Comparison of ENCODE assay signal across 20 cellular contexts in the genomic region with DNA sequence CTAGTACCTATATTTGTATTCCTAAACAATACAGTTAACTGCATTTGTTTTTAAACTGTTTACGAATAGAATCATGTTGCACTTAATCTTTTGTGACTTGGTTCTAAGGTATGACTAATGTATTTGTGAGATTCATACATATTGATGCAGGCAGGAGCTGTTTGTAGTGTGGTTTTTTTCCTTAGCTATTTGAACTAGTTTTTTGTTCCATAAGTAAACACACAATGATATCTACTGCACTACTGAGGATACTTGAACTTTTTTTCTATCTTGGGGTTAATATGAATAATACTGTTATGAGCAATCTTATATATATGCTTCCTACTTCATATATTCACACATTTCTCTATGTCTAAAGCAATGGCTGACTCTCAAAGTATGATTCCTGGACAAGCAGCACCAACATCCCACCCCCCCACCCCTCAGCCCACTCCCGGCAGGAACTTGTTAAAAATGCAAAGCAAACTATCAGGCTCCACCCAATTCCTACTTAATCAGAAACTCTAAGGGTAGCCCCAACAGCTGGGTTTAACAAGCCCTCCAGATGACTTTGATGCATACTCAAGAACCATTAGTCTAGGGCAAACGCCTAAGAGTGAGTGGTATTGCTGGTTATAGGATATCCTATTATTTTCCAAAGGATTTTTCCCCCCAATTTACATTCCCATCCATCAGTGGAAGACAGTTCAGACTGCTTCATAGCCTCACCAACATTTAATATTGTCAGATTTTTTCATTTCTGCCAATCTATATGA. TPM values are rescaled to one million over a fixed set of nuclear protein-coding genes. Genes with fewer than 3 reads are reported as not detected.
DNase-seq lines count a peak whose midpoint lies in the region; ATAC-seq, FAIRE-seq and TF ChIP-seq lines count a peak whose summit lies in the region.
"Had no signal": no experiment of that assay in that cellular context is flagged by ENCODE, and none has a peak within 500 bp of the region (broad histone marks: within the 10 kb centered on the region; RNA-seq: fewer than 3 reads in every experiment).

No MANE protein-coding gene starts in this region.

- H3K4me3 Mint-ChIP-seq in activated naive CD8-positive, alpha-beta T cell treated with anti-CD3 and anti-CD28 coated beads, Interleukin-2, amount 50 U/mL, for 24 hours, result no peak overlapping the region
- no peak overlapping the region for H3K4me3 Mint-ChIP-seq in activated naive CD8-positive, alpha-beta T cell treated with anti-CD3 and anti-CD28 coated beads for 36 hours
- no peak overlapping the region for H3K4me3 Mint-ChIP-seq in stimulated activated effector memory CD8-positive, alpha-beta T cell treated with anti-CD3 and anti-CD28 coated beads, Interleukin-12 subunit alpha, Interleukin-12 subunit beta, amount 100 ng/mL, for 72 hours
- H3K4me3 Mint-ChIP-seq: nephron progenitor cell, T-cell had no signal

- TF ChIP-seq CTCF in bronchial epithelial cell (IDR thresholded peaks at IDR 0.05; ENCODE audit: insufficient read depth, low read length, severe bottlenecking) (no peak), GM20000 (IDR thresholded peaks at IDR 0.05; ENCODE audit: extremely low read depth, missing control alignments) (no peak)

- H3K9me3 Mint-ChIP-seq in activated naive CD8-positive, alpha-beta T cell treated with anti-CD3 and anti-CD28 coated beads, Interleukin-2, amount 50 U/mL, for 24 hours, result peaks cover 8% of the 10 kb centered on the region
- peaks cover 6% of the 10 kb centered on the region for H3K9me3 Mint-ChIP-seq in activated naive CD8-positive, alpha-beta T cell treated with anti-CD3 and anti-CD28 coated beads for 36 hours
- no peaks in the 10 kb centered on the region for H3K9me3 Mint-ChIP-seq in stimulated activated effector memory CD8-positive, alpha-beta T cell treated with anti-CD3 and anti-CD28 coated beads, Interleukin-12 subunit alpha, Interleukin-12 subunit beta, amount 100 ng/mL, for 72 hours

- ATAC-seq in activated naive CD8-positive, alpha-beta T cell treated with anti-CD3 and anti-CD28 coated beads, Interleukin-2, amount 50 U/mL, for 24 hours, result peak; percentile 33
- peak; percentile 85 for ATAC-seq in stimulated activated effector memory CD8-positive, alpha-beta T cell treated with anti-CD3 and anti-CD28 coated beads, Interleukin-12 subunit alpha, Interleukin-12 subunit beta, amount 100 ng/mL, for 72 hours
- ATAC-seq in HG03469 (IDR thresholded peaks at IDR 0.05; ENCODE audit: unreplicated experiment), result no peak
- ATAC-seq: HCT116, T-cell had no signal

- H3K36me3 Mint-ChIP-seq in activated naive CD8-positive, alpha-beta T cell treated with anti-CD3 and anti-CD28 coated beads, Interleukin-2, amount 50 U/mL, for 24 hours (ENCODE audit: low read depth), result peaks cover 9% of the 10 kb centered on the region
- peaks cover 27% of the 10 kb centered on the region for H3K36me3 Mint-ChIP-seq in activated naive CD8-positive, alpha-beta T cell treated with anti-CD3 and anti-CD28 coated beads for 36 hours
- H3K36me3 Mint-ChIP-seq in stimulated activated effector memory CD8-positive, alpha-beta T cell treated with anti-CD3 and anti-CD28 coated beads, Interleukin-12 subunit alpha, Interleukin-12 subunit beta, amount 100 ng/mL, for 72 hours, result peaks cover 2% of the 10 kb centered on the region

- H3K27ac Mint-ChIP-seq in activated naive CD8-positive, alpha-beta T cell treated with anti-CD3 and anti-CD28 coated beads, Interleukin-2, amount 50 U/mL, for 24 hours, result no peak overlapping the region
- no peak overlapping the region for H3K27ac Mint-ChIP-seq in activated naive CD8-positive, alpha-beta T cell treated with anti-CD3 and anti-CD28 coated beads for 36 hours
- H3K27ac Mint-ChIP-seq in stimulated activated effector memory CD8-positive, alpha-beta T cell treated with anti-CD3 and anti-CD28 coated beads, Interleukin-12 subunit alpha, Interleukin-12 subunit beta, amount 100 ng/mL, for 72 hours, result no peak overlapping the region
- H3K27ac Mint-ChIP-seq: T-cell had no signal

- FAIRE-seq in bronchial epithelial cell (lab: Jason Lieb, UNC), result no peak
- FAIRE-seq: islet of Langerhans had no signal

- H3K4me3 ChIP-seq in bronchial epithelial cell (ENCODE audit: low read depth, low read length), result no peak overlapping the region
- H3K4me3 ChIP-seq: ascending aorta had no signal

- no peaks in the 10 kb centered on the region for H3K36me3 ChIP-seq in bronchial epithelial cell (ENCODE audit: control insufficient read depth, insufficient read depth, low read length)
- H3K36me3 ChIP-seq: ascending aorta had no signal

- H3K27me3 ChIP-seq in bronchial epithelial cell (ENCODE audit: control insufficient read depth, insufficient read depth, low read length), result no peaks in the 10 kb centered on the region
- H3K27me3 ChIP-seq: ascending aorta had no signal

- no peak for DNase-seq in activated naive CD8-positive, alpha-beta T cell treated with anti-CD3 and anti-CD28 coated beads, Interleukin-2, amount 50 U/mL, for 24 hours
- no peak for DNase-seq in activated naive CD8-positive, alpha-beta T cell treated with anti-CD3 and anti-CD28 coated beads for 36 hours
- DNase-seq in NCI-H128 (lab: John Stamatoyannopoulos, UW; ENCODE audit: unreplicated experiment) (peak; percentile 16), bronchial epithelial cell (ENCODE audit: low read depth) (peak; percentile 85), NCI-H1105 (lab: John Stamatoyannopoulos, UW) (no peak), GM20000 (ENCODE audit: low spot score) (no peak)
- no peak for DNase-seq in stimulated activated effector memory CD8-positive, alpha-beta T cell treated with anti-CD3 and anti-CD28 coated beads, Interleukin-12 subunit alpha, Interleukin-12 subunit beta, amount 100 ng/mL, for 72 hours (ENCODE audit: low spot score in 2 of 2)
- DNase-seq: activated effector memory CD4-positive, alpha-beta T cell treated with Interleukin-2 at 50 U/mL for 16 hours; AML-193; cortex of kidney; MM.1S; NCI-H2029; NCI-H748 treated with DMSO at 0.1 percent for 48 hours; nephron progenitor cell; RPMI8226; T-cell had no signal

- no peaks in the 10 kb centered on the region for H3K27me3 Mint-ChIP-seq in activated naive CD8-positive, alpha-beta T cell treated with anti-CD3 and anti-CD28 coated beads, Interleukin-2, amount 50 U/mL, for 24 hours
- no peaks in the 10 kb centered on the region for H3K27me3 Mint-ChIP-seq in activated naive CD8-positive, alpha-beta T cell treated with anti-CD3 and anti-CD28 coated beads for 36 hours
- H3K27me3 Mint-ChIP-seq: T-cell had no signal

- peaks cover 55% of the 10 kb centered on the region for H3K4me1 Mint-ChIP-seq in activated naive CD8-positive, alpha-beta T cell treated with anti-CD3 and anti-CD28 coated beads, Interleukin-2, amount 50 U/mL, for 24 hours
- H3K4me1 Mint-ChIP-seq in activated naive CD8-positive, alpha-beta T cell treated with anti-CD3 and anti-CD28 coated beads for 36 hours, result peaks cover 61% of the 10 kb centered on the region
- H3K4me1 Mint-ChIP-seq in stimulated activated effector memory CD8-positive, alpha-beta T cell treated with anti-CD3 and anti-CD28 coated beads, Interleukin-12 subunit alpha, Interleukin-12 subunit beta, amount 100 ng/mL, for 72 hours, result peaks cover 42% of the 10 kb centered on the region

RNA-seq across cellular contexts. Expression of gene BRAF, which starts 25.8 kb away (rescaled TPM):
- 10 to 100 TPM; 26.6 to 27.0 TPM for total RNA-seq in activated naive CD8-positive, alpha-beta T cell treated with anti-CD3 and anti-CD28 coated beads for 36 hours
- total RNA-seq in bronchial epithelial cell, result 11.3 and 16.8 TPM in 2 replicates

Comparison
In these comparisons a context has a peak if more than half of its experiments do, and no peak if none do; other contexts are left out.
1. DNase-seq: peak in NCI-H128 (single experiment) and bronchial epithelial cell (single experiment); none in activated naive CD8-positive, alpha-beta T cell treated with anti-CD3 and anti-CD28 coated beads, Interleukin-2, amount 50 U/mL, for 24 hours (single experiment), activated naive CD8-positive, alpha-beta T cell treated with anti-CD3 and anti-CD28 coated beads for 36 hours (single experiment), stimulated activated effector memory CD8-positive, alpha-beta T cell treated with anti-CD3 and anti-CD28 coated beads, Interleukin-12 subunit alpha, Interleukin-12 subunit beta, amount 100 ng/mL, for 72 hours (0 of 2), NCI-H1105 (single experiment) and GM20000 (single experiment).